In the genomic region with DNA sequence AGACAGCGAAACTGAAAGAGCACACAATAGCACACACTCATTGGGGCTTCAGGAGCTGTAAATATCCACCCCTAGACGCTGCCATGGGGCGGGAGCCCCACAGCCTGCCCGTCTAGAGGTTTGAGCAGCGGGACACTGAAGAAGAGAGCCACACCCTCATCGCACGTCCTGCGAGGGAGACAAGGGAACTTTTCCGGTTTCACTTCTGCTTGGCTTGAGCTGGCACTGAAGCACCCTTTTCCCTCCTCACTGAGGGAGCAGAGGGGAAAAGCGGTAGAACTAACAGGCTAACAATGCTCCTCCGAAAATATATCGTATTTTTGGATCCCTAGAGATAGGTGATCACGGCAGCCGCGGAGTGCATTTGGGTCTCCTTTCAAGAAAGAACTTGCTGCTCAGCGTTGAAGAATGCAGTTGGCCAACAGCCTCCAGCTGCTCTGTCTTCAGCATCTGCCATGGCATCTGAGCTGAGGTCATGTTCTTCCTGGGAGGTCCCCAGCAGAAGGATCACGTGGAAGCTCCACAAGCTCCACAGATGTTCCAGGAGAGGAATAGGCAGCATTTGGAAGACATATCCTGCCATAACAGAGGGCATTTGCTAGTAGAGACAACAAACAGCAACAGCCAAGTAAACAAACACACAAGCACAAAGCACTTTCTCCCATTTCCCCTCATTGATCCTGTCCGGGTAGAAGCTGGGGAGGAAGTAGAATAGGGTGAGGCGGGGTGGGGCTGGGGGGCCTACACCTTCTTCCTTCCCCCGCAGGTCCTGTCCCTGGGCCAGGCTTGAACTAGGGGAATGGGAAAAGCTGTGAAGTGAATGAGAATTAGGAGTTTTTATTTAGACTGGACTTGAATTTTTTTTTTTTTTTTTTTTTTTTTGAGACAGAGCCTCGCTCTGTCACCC, we compare ENCODE assay signal across 8 cellular contexts. TPM values are rescaled to one million over a fixed set of nuclear protein-coding genes. Genes with fewer than 3 reads are reported as not detected.
DNase-seq lines count a peak whose midpoint lies in the region; ATAC-seq, FAIRE-seq and TF ChIP-seq lines count a peak whose summit lies in the region.

No MANE protein-coding gene starts in this region.

- DNase-seq in GM12891 (ENCODE audit: insufficient read length, low spot score): no peak
- DNase-seq in OCI-M2 (lab: John Stamatoyannopoulos, UW; ENCODE audit: unreplicated experiment): peak; percentile 59
- peak in 6 of 61 donors; percentile 4 to 32 (median 16) for DNase-seq in caudate nucleus (lab: John Stamatoyannopoulos, UW)
- DNase-seq in lung (ENCODE audit: low spot score): peak; percentile 61
- peak; percentile 60 to 76 for DNase-seq in upper lobe of left lung
- DNase-seq in GM19238 (ENCODE audit: insufficient read length, low spot score): no peak
- DNase-seq in GM13977 (ENCODE audit: low spot score): no peak

- WGBS in lung, 2 donors: 23 to 31% methylated on average over 21 of the region's 21 CpGs
- 30 to 34% methylated on average over 20 to 21 of the region's 21 CpGs for WGBS in upper lobe of left lung, 2 donors

- TF ChIP-seq POLR2A in GM12891 (IDR thresholded peaks at IDR 0.05; ENCODE audit: low read depth, low read length) (no peak), upper lobe of left lung (IDR thresholded peaks at IDR 0.05) (peak in 3 of 4 donors; percentile 3 to 56 (median 24))

- H3K36me3 ChIP-seq in lung (ENCODE audit: control insufficient read depth in 2 of 2, insufficient read depth in 2 of 2, low read length in 2 of 2) (no peaks in the 10 kb centered on the region), upper lobe of left lung (no peaks in the 10 kb centered on the region)

- H3K27ac ChIP-seq in caudate nucleus (ENCODE audit: low read depth, low read length) (peak overlapping the region; percentile 30), lung (ENCODE audit: low read depth in 1 of 2, low read length in 1 of 2) (peak overlapping the region; percentile 2 to 88), upper lobe of left lung (peak overlapping the region; percentile 63 to 86 (median 78))

- TF ChIP-seq EP300 in upper lobe of left lung (IDR thresholded peaks at IDR 0.05): peak in 2 of 4 donors; percentile 14 to 35

- H3K4me3 ChIP-seq in lung (peak overlapping the region; percentile 21), upper lobe of left lung (peak overlapping the region in 3 of 4 donors; percentile 30 to 46 (median 39))

- in situ Hi-C loops in GM13977 (cut with MboI; ENCODE audit: low pct_unique_long_range_greater_than_20kb, low sequenced_read_pairs, unreplicated experiment): no loop called here

- no peaks in the 10 kb centered on the region for H3K27me3 ChIP-seq in lung (ENCODE audit: control insufficient read depth, insufficient read depth)
- H3K27me3 ChIP-seq in upper lobe of left lung: no peaks in the 10 kb centered on the region

- no peaks in the 10 kb centered on the region for H3K9me3 ChIP-seq in lung (ENCODE audit: control insufficient read depth in 2 of 2, insufficient read depth in 1 of 2, low read length in 1 of 2)
- H3K9me3 ChIP-seq in upper lobe of left lung: no peaks in the 10 kb centered on the region

- peak; percentile 87 for ATAC-seq in HG02885 (IDR thresholded peaks at IDR 0.05; ENCODE audit: poor library complexity, unreplicated experiment)
- peak; percentile 69 for ATAC-seq in lung (ENCODE audit: insufficient read depth, low FRiP score)
- peak; percentile 91 to 97 for ATAC-seq in upper lobe of left lung (ENCODE audit: low FRiP score in 2 of 2)

- FAIRE-seq in GM12891 (lab: Jason Lieb, UNC): no peak

- H3K4me1 ChIP-seq in lung (ENCODE audit: control insufficient read depth in 2 of 2, insufficient read depth in 2 of 2, low read length in 2 of 2) (peaks cover 0 to 5% of the 10 kb centered on the region in 2 donors), upper lobe of left lung (peaks cover 8 to 17% (median 11%) of the 10 kb centered on the region in 4 donors)

- TF ChIP-seq CTCF in lung (IDR thresholded peaks at IDR 0.05; ENCODE audit: control extremely low read depth, extremely low read depth): no peak
- TF ChIP-seq CTCF in upper lobe of left lung (IDR thresholded peaks at IDR 0.05): no peak
- no peak for TF ChIP-seq CTCF in GM13977 (IDR thresholded peaks at IDR 0.05; ENCODE audit: extremely low read depth, insufficient read depth, missing control alignments)

TF ChIP-seq in GM12891, 5 proteins besides CTCF, POLR2A, EP300 and RAD21:
- peak; percentile 63 for TF ChIP-seq SPI1 (IDR thresholded peaks at IDR 0.05; ENCODE audit: low read depth, low read length)
- no peak for TF ChIP-seq POU2F2 (IDR thresholded peaks at IDR 0.05; ENCODE audit: low read depth, low read length)

RNA-seq across cellular contexts. Expression of a gene that starts 44.8 kb away (rescaled TPM):
- polyA plus RNA-seq in GM12891 (2012; ENCODE audit: low read depth, missing spikeins): 52.0 TPM
- total RNA-seq in lung (100 to 1,000 TPM in 1 of 2 donors, 10 to 100 TPM in 1; 17.9 to 192 TPM), upper lobe of left lung (100 to 1,000 TPM in 3 of 6 donors, 10 to 100 TPM in 3; 36.7 to 298 (median 151) TPM)
- 100 to 1,000 TPM in 1 of 2 donors, 10 to 100 TPM in 1; 30.6 to 753 TPM for polyA plus RNA-seq in lung

Comparison
In these comparisons a context has a peak if more than half of its experiments do, and no peak if none do; other contexts are left out.
1. DNase-seq: peak in OCI-M2 (single experiment), lung (single experiment) and upper lobe of left lung (2 of 2); none in GM12891 (single experiment), GM19238 (single experiment) and GM13977 (single experiment).
2. Peak in every context shown above with its lines, with median percentiles within 50 percentile points of each other: ATAC-seq and H3K27ac ChIP-seq.